1 cellular context compared by ENCODE assay signal in genomic region chr4:140068247-140068646, GRCh38.
TF ChIP-seq lines count a peak whose summit lies in the region.

No MANE protein-coding gene starts in this region.

TF ChIP-seq in A549, 52 proteins besides CTCF, POLR2A, EP300 and RAD21 (continued from another document):
- TF ChIP-seq, protein P1, sequence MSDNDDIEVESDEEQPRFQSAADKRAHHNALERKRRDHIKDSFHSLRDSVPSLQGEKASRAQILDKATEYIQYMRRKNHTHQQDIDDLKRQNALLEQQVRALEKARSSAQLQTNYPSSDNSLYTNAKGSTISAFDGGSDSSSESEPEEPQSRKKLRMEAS (IDR thresholded peaks at IDR 0.05): no peak
- TF ChIP-seq MAFK (IDR thresholded peaks at IDR 0.05; ENCODE audit: partially characterized antibody) (no peak), HDAC2 (IDR thresholded peaks at IDR 0.05) (no peak), CBX2 (IDR thresholded peaks at IDR 0.05; ENCODE audit: borderline replicate concordance, low read depth) (no peak), ZFP36 (IDR thresholded peaks at IDR 0.05; ENCODE audit: borderline replicate concordance, partially characterized antibody) (no peak), RFX5 (IDR thresholded peaks at IDR 0.05) (no peak), GATA3 (IDR thresholded peaks at IDR 0.05; ENCODE audit: borderline replicate concordance) (no peak), E2F6 (IDR thresholded peaks at IDR 0.05; ENCODE audit: borderline replicate concordance, low read depth) (no peak), SREBF2 (IDR thresholded peaks at IDR 0.05) (no peak), ELK1 (IDR thresholded peaks at IDR 0.05; ENCODE audit: low read depth, low read length) (no peak)
